ENCODE assay signal across 8 cellular contexts in genomic region chr21:36773111-36773510, GRCh38.
DNase-seq lines count a peak whose midpoint lies in the region; ATAC-seq and TF ChIP-seq lines count a peak whose summit lies in the region.

No MANE protein-coding gene starts in this region.

- H3K9ac ChIP-seq in skeletal muscle satellite cell (ENCODE audit: low read depth, low read length) = no peak overlapping the region

- H3K27me3 ChIP-seq in skeletal muscle satellite cell (ENCODE audit: control insufficient read depth, insufficient read depth, low read length) = no peaks in the 10 kb centered on the region

- peak overlapping the region; percentile 88 for H3K27ac ChIP-seq in RWPE1

- H3K4me3 ChIP-seq in skeletal muscle satellite cell (ENCODE audit: low read length) = no peak overlapping the region

- POLR2A ChIA-PET in RWPE1 (lab: Yijun Ruan, JAX; ENCODE audit: low non-redundant PET) = no interaction called here

- H3K4me2 ChIP-seq in skeletal muscle satellite cell (ENCODE audit: low read length) = peak overlapping the region; percentile 47

- in situ Hi-C loops in GM13976 (cut with MboI; ENCODE audit: low sequenced_read_pairs, unreplicated experiment) = no loop called here

- ATAC-seq in GM21619 (IDR thresholded peaks at IDR 0.05; ENCODE audit: unreplicated experiment) (no peak), GM18907 (IDR thresholded peaks at IDR 0.05; ENCODE audit: unreplicated experiment) (no peak)

- no peak for TF ChIP-seq CTCF in RWPE1 (conservative IDR thresholded peaks at IDR 0.05; ENCODE audit: low read depth)
- no peak for TF ChIP-seq CTCF in GM13976 (IDR thresholded peaks at IDR 0.05; ENCODE audit: borderline replicate concordance, control extremely low read depth, extremely low read depth, insufficient read depth, missing control alignments)

- DNase-seq in HCEC 1CT (peak; percentile 75), RWPE1 (ENCODE audit: low spot score) (peak; percentile 68), glomerular visceral epithelial cell (ENCODE audit: extremely low spot score) (peak; percentile 90), GM13976 (ENCODE audit: low spot score) (no peak)
- DNase-seq in activated naive CD4-positive, alpha-beta T cell treated with anti-CD3 and anti-CD28 coated beads, Interleukin-2, amount 50 U/mL, for 16 hours = no peak

- H3K36me3 ChIP-seq in skeletal muscle satellite cell (ENCODE audit: insufficient read depth, low read length) = no peaks in the 10 kb centered on the region

- CTCF ChIA-PET in RWPE1 (lab: Yijun Ruan, JAX) = interaction anchor here (0.9 kb wide), 2 partner anchors 11 to 54 kb away, joined by 3 to 4 read pairs; no protein-coding TSS in a partner anchor

- H3K4me1 ChIP-seq in skeletal muscle satellite cell (ENCODE audit: control insufficient read depth, insufficient read depth, low read length) = peaks cover 8% of the 10 kb centered on the region

- H3K9me3 ChIP-seq in skeletal muscle satellite cell (replicated peaks; ENCODE audit: low read length) = no peaks in the 10 kb centered on the region

Comparison
In these comparisons a context has a peak if more than half of its experiments do, and no peak if none do; other contexts are left out.
1. DNase-seq: peak in HCEC 1CT (single experiment), RWPE1 (single experiment) and glomerular visceral epithelial cell (single experiment); none in activated naive CD4-positive, alpha-beta T cell treated with anti-CD3 and anti-CD28 coated beads, Interleukin-2, amount 50 U/mL, for 16 hours (single experiment) and GM13976 (single experiment).